Comparison of ENCODE assay signal across 8 cellular contexts in genomic region chr2:122191331-122191730, GRCh38.
DNase-seq lines count a peak whose midpoint lies in the region; ATAC-seq and TF ChIP-seq lines count a peak whose summit lies in the region.

No MANE protein-coding gene starts in this region.

- no peak overlapping the region for H3K4me3 ChIP-seq in BJ (ENCODE audit: low read depth, low read length)

- POLR2A ChIA-PET in BJ (lab: Charles Lee) = no interaction called here

- no peak overlapping the region for H3K4me3 Mint-ChIP-seq in chondrocyte (ENCODE audit: unreplicated experiment)

- H3K27ac Mint-ChIP-seq in chondrocyte (ENCODE audit: unreplicated experiment) = no peak overlapping the region

- H3K27me3 Mint-ChIP-seq in chondrocyte (ENCODE audit: low read depth) = peaks cover 4% of the 10 kb centered on the region

- CTCF ChIA-PET in BJ (lab: Yijun Ruan, JAX) = interaction anchor here (0.6 to 1.7 kb wide), 4 partner anchors 24 to 1956 kb away, joined by 3 to 5 read pairs (median 3); no protein-coding TSS in a partner anchor

- no peaks in the 10 kb centered on the region for H3K36me3 ChIP-seq in BJ (ENCODE audit: control insufficient read depth, insufficient read depth, low read length)

- H3K27me3 ChIP-seq in BJ (ENCODE audit: control insufficient read depth, insufficient read depth, low read length) = no peaks in the 10 kb centered on the region

- H3K36me3 Mint-ChIP-seq in chondrocyte (ENCODE audit: low read depth) = no peaks in the 10 kb centered on the region

- H3K4me1 Mint-ChIP-seq in chondrocyte (ENCODE audit: low read depth) = no peaks in the 10 kb centered on the region

- peaks cover 4% of the 10 kb centered on the region for H3K9me3 Mint-ChIP-seq in chondrocyte (ENCODE audit: low read depth)

- TF ChIP-seq CTCF in BJ (IDR thresholded peaks at IDR 0.05; ENCODE audit: insufficient read depth, low read depth, low read length) = peak; percentile 41
- TF ChIP-seq CTCF in chondrocyte (IDR thresholded peaks at IDR 0.05) = peak; percentile 73

- peak; percentile 74 for ATAC-seq in GM18909 (IDR thresholded peaks at IDR 0.05; ENCODE audit: poor library complexity, unreplicated experiment)

- no peak for DNase-seq in BJ (ENCODE audit: low read depth)
- DNase-seq in NCI-H146 (lab: John Stamatoyannopoulos, UW) = peak; percentile 76
- DNase-seq in chondrocyte (ENCODE audit: low spot score) = no peak
- peak; percentile 25 for DNase-seq in pons (ENCODE audit: low spot score)
- no peak for DNase-seq in DMS114 treated with DMSO at 0.1 percent for 48 hours (lab: John Stamatoyannopoulos, UW; ENCODE audit: unreplicated experiment)
- DNase-seq in cerebellum (ENCODE audit: low spot score) = no peak
- no peak for DNase-seq in NOMO-1 treated with dmso at 0.1 percent for 144 hours (lab: John Stamatoyannopoulos, UW; ENCODE audit: unreplicated experiment)

Comparison
In these comparisons a context has a peak if more than half of its experiments do, and no peak if none do; other contexts are left out.
1. DNase-seq: peak in NCI-H146 (single experiment) and pons (single experiment); none in BJ (single experiment), chondrocyte (single experiment), DMS114 treated with DMSO at 0.1 percent for 48 hours (single experiment), cerebellum (single experiment) and NOMO-1 treated with dmso at 0.1 percent for 144 hours (single experiment).